ENCODE assay signal across 22 cellular contexts in genomic region chr6:10559492-10560150, GRCh38. TPM values are rescaled to one million over a fixed set of nuclear protein-coding genes. Genes with fewer than 3 reads are reported as not detected.
DNase-seq lines count a peak whose midpoint lies in the region; ATAC-seq, FAIRE-seq and TF ChIP-seq lines count a peak whose summit lies in the region.
"Had no signal": no experiment of that assay in that cellular context is flagged by ENCODE, and none has a peak within 500 bp of the region (broad histone marks: within the 10 kb centered on the region; RNA-seq: fewer than 3 reads in every experiment).

No MANE protein-coding gene starts in this region.

- ATAC-seq in left ventricle myocardium superior (no peak), GM21786 (IDR thresholded peaks at IDR 0.05; ENCODE audit: unreplicated experiment) (no peak), HG03520 (IDR thresholded peaks at IDR 0.05; ENCODE audit: unreplicated experiment) (no peak), HepG2 (no peak)
- ATAC-seq: A549; stimulated activated memory B cell treated with anti-CD40 and anti-IgM and Interleukin-4, amounts not matched to agents 10 μg/mL and 1 μg/mL and 100 μg/mL, for 72 hours had no signal

- BruUV-seq in HepG2 (replicated peaks; lab: Mats Ljungman, UMichigan) = no TSS peak

- H3K36me3 Mint-ChIP-seq in endodermal cell (ENCODE audit: low read depth) = no peaks in the 10 kb centered on the region

- no peak for TF ChIP-seq RAD21 in HepG2 (CRISPR knock-in tag; IDR thresholded peaks at IDR 0.05)

- peak overlapping the region; percentile 78 for H3K27ac Mint-ChIP-seq in endodermal cell
- H3K27ac Mint-ChIP-seq: stimulated activated memory B cell treated with anti-CD40 and anti-IgM and Interleukin-4, amounts not matched to agents 10 μg/mL and 1 μg/mL and 100 μg/mL, for 72 hours had no signal

- H3K9me3 ChIP-seq in left ventricle myocardium inferior (replicated peaks) = no peaks in the 10 kb centered on the region
- H3K9me3 ChIP-seq in endodermal cell (ENCODE audit: control insufficient read depth, low read length) = no peaks in the 10 kb centered on the region
- H3K9me3 ChIP-seq in muscle layer of duodenum (ENCODE audit: control insufficient read depth in 1 of 2, low read length in 2 of 2) = no peaks in the 10 kb centered on the region
- H3K9me3 ChIP-seq in HepG2 (ENCODE audit: low read length) = no peaks in the 10 kb centered on the region
- H3K9me3 ChIP-seq: A549, SK-N-SH, uterus had no signal

- peak overlapping the region; percentile 56 for H3K27ac ChIP-seq in left ventricle myocardium inferior (replicated peaks)
- no peak overlapping the region for H3K27ac ChIP-seq in endodermal cell (ENCODE audit: low read depth, low read length)
- peak overlapping the region; percentile 60 for H3K27ac ChIP-seq in muscle layer of duodenum (ENCODE audit: low read length)
- no peak overlapping the region for H3K27ac ChIP-seq in HepG2 (ENCODE audit: extremely low read length, insufficient read depth, low read length)
- H3K27ac ChIP-seq: A549, coronary artery, parathyroid adenoma, uterus had no signal

- H3K4me3 Mint-ChIP-seq in endodermal cell = peak overlapping the region; percentile 69
- H3K4me3 Mint-ChIP-seq: stimulated activated memory B cell treated with anti-CD40 and anti-IgM and Interleukin-4, amounts not matched to agents 10 μg/mL and 1 μg/mL and 100 μg/mL, for 72 hours had no signal

- H3K27me3 ChIP-seq in left ventricle myocardium inferior (ENCODE audit: low read depth) (peaks cover 7% of the 10 kb centered on the region), endodermal cell (ENCODE audit: control insufficient read depth, insufficient read depth, low read length, poor library complexity, severe bottlenecking) (no peaks in the 10 kb centered on the region), muscle layer of duodenum (ENCODE audit: low read depth, low read length) (no peaks in the 10 kb centered on the region), HepG2 (ENCODE audit: control insufficient read depth in 1 of 2, insufficient read depth in 2 of 2, low read length in 2 of 2) (no peaks in the 10 kb centered on the region)
- H3K27me3 ChIP-seq: uterus had no signal

- DNase-seq in left ventricle myocardium inferior = no peak
- DNase-seq in left ventricle myocardium superior = no peak
- DNase-seq in endodermal cell = peak; percentile 68
- no peak for DNase-seq in mucosa of gallbladder (ENCODE audit: low spot score)
- DNase-seq in HepG2 (ENCODE audit: low spot score) = no peak
- DNase-seq: activated CD4-positive, alpha-beta T cell treated with anti-CD3 and anti-CD28 coated beads, Interleukin-2, amount 50 U/mL, for 1 hour; activated naive CD4-positive, alpha-beta T cell; aorta; EL; erythroblast; GOT3; NCI-H1436 treated with DMSO at 0.1 percent for 48 hours; SK-N-SH; uterus had no signal

- POLR2A ChIA-PET in HepG2 (lab: Yijun Ruan, JAX) = no interaction called here

- no peak for TF ChIP-seq POLR2A in HepG2 (IDR thresholded peaks at IDR 0.05; ENCODE audit: insufficient read depth in 1 of 2, low read depth in 2 of 2, low read length in 2 of 2)

- H3K9me3 Mint-ChIP-seq in endodermal cell = no peaks in the 10 kb centered on the region
- H3K9me3 Mint-ChIP-seq: stimulated activated memory B cell treated with anti-CD40 and anti-IgM and Interleukin-4, amounts not matched to agents 10 μg/mL and 1 μg/mL and 100 μg/mL, for 72 hours had no signal

- CTCF ChIA-PET in HepG2 (lab: Yijun Ruan, JAX; ENCODE audit: low intra/inter-chr PET ratio, low total read pairs) = no interaction called here

- H3K4me3 ChIP-seq in left ventricle myocardium inferior = no peak overlapping the region
- H3K4me3 ChIP-seq in endodermal cell (ENCODE audit: low read length) = peak overlapping the region; percentile 54
- peak overlapping the region; percentile 35 to 53 for H3K4me3 ChIP-seq in muscle layer of duodenum (ENCODE audit: low read depth in 1 of 2, low read length in 2 of 2)
- no peak overlapping the region for H3K4me3 ChIP-seq in HepG2 (replicated peaks in 1 of 3; ENCODE audit: insufficient read depth in 1 of 3, low read depth in 2 of 3, low read length in 3 of 3)
- H3K4me3 ChIP-seq: A549, coronary artery, uterus had no signal

- H2AFZ ChIP-seq in HepG2 (ENCODE audit: low read length) = no peak overlapping the region
- H2AFZ ChIP-seq: parathyroid adenoma had no signal

- H3K4me1 ChIP-seq in left ventricle myocardium inferior (peaks cover 46% of the 10 kb centered on the region), endodermal cell (ENCODE audit: control insufficient read depth, insufficient read depth, low read length) (peaks cover 11% of the 10 kb centered on the region), muscle layer of duodenum (ENCODE audit: control insufficient read depth in 1 of 2, insufficient read depth in 2 of 2, low read length in 2 of 2) (peaks cover 0 to 39% of the 10 kb centered on the region in 2 donors), HepG2 (ENCODE audit: insufficient read depth, low read length) (no peaks in the 10 kb centered on the region)
- H3K4me1 ChIP-seq: A549, parathyroid adenoma, uterus had no signal

- no peaks in the 10 kb centered on the region for H3K27me3 Mint-ChIP-seq in endodermal cell (ENCODE audit: insufficient read depth)
- H3K27me3 Mint-ChIP-seq: stimulated activated memory B cell treated with anti-CD40 and anti-IgM and Interleukin-4, amounts not matched to agents 10 μg/mL and 1 μg/mL and 100 μg/mL, for 72 hours had no signal

- peaks cover 63% of the 10 kb centered on the region for H3K4me1 Mint-ChIP-seq in endodermal cell

- TF ChIP-seq CTCF in left ventricle myocardium inferior (IDR thresholded peaks at IDR 0.05; ENCODE audit: borderline replicate concordance) (no peak), endodermal cell (conservative IDR thresholded peaks at IDR 0.05) (no peak), HepG2 (CRISPR knock-in tag; IDR thresholded peaks at IDR 0.05) (no peak)

- H3K36me3 ChIP-seq in left ventricle myocardium inferior = no peaks in the 10 kb centered on the region
- no peaks in the 10 kb centered on the region for H3K36me3 ChIP-seq in endodermal cell (ENCODE audit: control insufficient read depth, insufficient read depth, low read length)
- no peaks in the 10 kb centered on the region for H3K36me3 ChIP-seq in muscle layer of duodenum (ENCODE audit: control insufficient read depth in 1 of 2, insufficient read depth in 2 of 2, low read length in 2 of 2)
- peaks cover 7 to 23% of the 10 kb centered on the region in 2 experiments; a peak in 4 of 5 replicates for H3K36me3 ChIP-seq in HepG2 (replicated peaks in 1 of 2; ENCODE audit: control insufficient read depth in 1 of 2, insufficient read depth in 2 of 2, low read length in 2 of 2)
- H3K36me3 ChIP-seq: uterus had no signal

- in situ Hi-C loops in HepG2 (cut with HindIII; ENCODE audit: extremely low pct_ligation_motif_present, low pct_unique_long_range_greater_than_20kb) = no loop called here

- H3K79me2 ChIP-seq in HepG2 (ENCODE audit: insufficient read depth, low read length) = no peaks in the 10 kb centered on the region
- H3K79me2 ChIP-seq: parathyroid adenoma had no signal

- no peak overlapping the region for H3K4me2 ChIP-seq in HepG2 (ENCODE audit: low read depth, low read length)
- H3K4me2 ChIP-seq: A549, SK-N-SH had no signal

- TF ChIP-seq EP300 in HepG2 (IDR thresholded peaks at IDR 0.05; ENCODE audit: low read depth in 2 of 2, low read length in 2 of 2) (no peak), HepG2 (CRISPR knock-in tag; IDR thresholded peaks at IDR 0.05; ENCODE audit: borderline replicate concordance) (no peak)

- no peaks in the 10 kb centered on the region for H4K20me1 ChIP-seq in HepG2 (ENCODE audit: insufficient read depth, low read length)

- intact Hi-C loops in left ventricle myocardium inferior (cut with micrococcal nuclease) (no loop called here), left ventricle myocardium superior (cut with micrococcal nuclease) (no loop called here), HepG2 (cut with micrococcal nuclease; ENCODE audit: unreplicated experiment) (no loop called here)

- no peak for FAIRE-seq in HepG2 (lab: Jason Lieb, UNC)
- FAIRE-seq: A549, TTC549 had no signal

- 56 to 71% methylated on average over 3 to 8 of the region's 8 CpGs for WGBS in endodermal cell (ENCODE audit: insufficient coverage in 1 of 2, insufficient read length in 1 of 2), 2 experiments
- WGBS in HepG2 (ENCODE audit: low lambda C conversion rate) = 96% methylated on average over 8 of the region's 8 CpGs

- no peak overlapping the region for H3K9ac ChIP-seq in endodermal cell (ENCODE audit: extremely low read depth, low read length, poor library complexity, severe bottlenecking)
- no peak overlapping the region for H3K9ac ChIP-seq in HepG2 (ENCODE audit: insufficient read depth, low read depth, low read length)
- H3K9ac ChIP-seq: parathyroid adenoma, SK-N-SH had no signal

TF ChIP-seq in HepG2, 621 proteins besides CTCF, POLR2A, EP300 and RAD21 (continues in another document):
- TF ChIP-seq ZBTB21 (CRISPR knock-in tag; IDR thresholded peaks at IDR 0.05) (no peak), NFATC3 (CRISPR knock-in tag; IDR thresholded peaks at IDR 0.05) (no peak)

RNA-seq across cellular contexts. Expression of gene GCNT2, which starts 38.5 kb away (rescaled TPM):
- total RNA-seq in left ventricle myocardium inferior (49.0 TPM), left ventricle myocardium superior (41.8 TPM), endodermal cell (10 to 100 TPM; 23.3 to 24.9 TPM), mucosa of gallbladder (9.7 TPM), HepG2 (2016; rRNA removed; fragmentation: Illumina TruSeq; extraction: Trizol) (25.1 and 31.9 TPM in 2 replicates)
- polyA plus RNA-seq in endodermal cell (2013, experiment 1 of 2) = 17.8 TPM
- 17.7 TPM for polyA plus RNA-seq in endodermal cell (2013, experiment 2 of 2)
- total RNA-seq in HepG2 (2016; cell fraction: cytosol; rRNA removed; fragmentation: Illumina TruSeq; extraction: Trizol; ENCODE audit: low read depth) = 3.4 and 3.6 TPM in 2 replicates
- total RNA-seq in HepG2 (2016; cell fraction: insoluble cytoplasmic fraction; rRNA removed; fragmentation: Illumina TruSeq; extraction: Trizol) = 27.9 and 31.1 TPM in 2 replicates
- 14.4 and 15.6 TPM in 2 replicates for total RNA-seq in HepG2 (2016; cell fraction: membrane; rRNA removed; fragmentation: Illumina TruSeq; extraction: Trizol)
- 41.4 and 42.7 TPM in 2 replicates for total RNA-seq in HepG2 (2016; cell fraction: nucleus; rRNA removed; fragmentation: Illumina TruSeq; extraction: Trizol)
- polyA plus RNA-seq in HepG2 (2011; rRNA removed) = 9.7 and 11.8 TPM in 2 replicates
- polyA plus RNA-seq in HepG2 (2011; cell fraction: cytosol; rRNA removed) = 7.1 and 9.4 TPM in 2 replicates
- 4.6 and 5.1 TPM in 2 replicates for polyA plus RNA-seq in HepG2 (2011; cell fraction: nucleus; rRNA removed)
- 13.4 and 15.6 TPM in 2 replicates for polyA plus RNA-seq in HepG2 (2012)
- polyA plus RNA-seq in HepG2 (2016; cell fraction: cytosol; fragmentation: Illumina TruSeq; extraction: Trizol; ENCODE audit: low read depth) = 1.1 and 1.4 TPM in 2 replicates
- 14.2 and 17.2 TPM in 2 replicates for polyA plus RNA-seq in HepG2 (2016; cell fraction: insoluble cytoplasmic fraction; fragmentation: Illumina TruSeq; extraction: Trizol; ENCODE audit: low read depth)
- 5.6 and 6.3 TPM in 2 replicates for polyA plus RNA-seq in HepG2 (2016; cell fraction: membrane; fragmentation: Illumina TruSeq; extraction: Trizol; ENCODE audit: low read depth)
- 22.6 and 25.7 TPM in 2 replicates for polyA plus RNA-seq in HepG2 (2016; cell fraction: nucleus; fragmentation: Illumina TruSeq; extraction: Trizol; ENCODE audit: insufficient read depth, low read depth)
- polyA minus RNA-seq in HepG2 (2011; rRNA and poly(A)+ RNA removed; ENCODE audit: low replicate concordance) = 10.4 and 10.7 TPM in 2 replicates
- 12.4 and 12.9 TPM in 2 replicates for polyA minus RNA-seq in HepG2 (2011; cell fraction: cytosol; rRNA and poly(A)+ RNA removed)
- 21.4 and 26.1 TPM in 2 replicates for polyA minus RNA-seq in HepG2 (2011; cell fraction: nucleus; rRNA and poly(A)+ RNA removed)

Comparison
In these comparisons a context has a peak if more than half of its experiments do, and no peak if none do; other contexts are left out.
1. H3K27ac ChIP-seq: peak in left ventricle myocardium inferior (single experiment) and muscle layer of duodenum (single experiment); none in endodermal cell (single experiment) and HepG2 (single experiment).
2. H3K4me3 ChIP-seq: peak in endodermal cell (single experiment) and muscle layer of duodenum (2 of 2); none in left ventricle myocardium inferior (single experiment) and HepG2 (0 of 3).